ENCODE assay signal across 12 cellular contexts in genomic region chr17:42200702-42201101, GRCh38. TPM values are rescaled to one million over a fixed set of nuclear protein-coding genes. Genes with fewer than 3 reads are reported as not detected.
DNase-seq lines count a peak whose midpoint lies in the region; ATAC-seq and TF ChIP-seq lines count a peak whose summit lies in the region.
"Had no signal": no experiment of that assay in that cellular context is flagged by ENCODE, and none has a peak within 500 bp of the region (broad histone marks: within the 10 kb centered on the region; RNA-seq: fewer than 3 reads in every experiment).

No MANE protein-coding gene starts in this region.

- no peaks in the 10 kb centered on the region for H3K9me3 Mint-ChIP-seq in T-helper 1 cell treated with Interleukin-12 subunit alpha and Interleukin-12 subunit beta and Interleukin-4 antibody, amounts not matched to agents 30 μg/mL and 1 μg/mL, for 36 hours

- no peak for DNase-seq in T-helper 1 cell
- peak; percentile 33 for DNase-seq in dermis blood vessel endothelial cell
- DNase-seq in medulla oblongata (ENCODE audit: extremely low spot score): peak; percentile 48
- DNase-seq in suprapubic skin (ENCODE audit: low spot score in 2 of 2): no peak
- DNase-seq in HCEC 1CT: no peak
- DNase-seq in NCI-H1092 treated with DMSO at 0.1 percent for 48 hours (lab: John Stamatoyannopoulos, UW): no peak
- DNase-seq: activated effector memory CD4-positive, alpha-beta T cell treated with anti-CD3 and anti-CD28 coated beads, Interleukin-2, amount 50 U/mL, for 16 hours; NCI-H187; Peyer's patch had no signal

- WGBS in suprapubic skin: 79% methylated on average over 8 of the region's 9 CpGs

- peaks cover 61% of the 10 kb centered on the region for H3K36me3 ChIP-seq in suprapubic skin

- TF ChIP-seq POLR2A in suprapubic skin (IDR thresholded peaks at IDR 0.05): no peak

- no peak for ATAC-seq in GM21825 (IDR thresholded peaks at IDR 0.05; ENCODE audit: unreplicated experiment)

- no peaks in the 10 kb centered on the region for H3K4me1 ChIP-seq in suprapubic skin

- no peak for TF ChIP-seq EP300 in suprapubic skin (IDR thresholded peaks at IDR 0.05)

- H3K4me1 Mint-ChIP-seq in T-helper 1 cell treated with Interleukin-12 subunit alpha and Interleukin-12 subunit beta and Interleukin-4 antibody, amounts not matched to agents 30 μg/mL and 1 μg/mL, for 36 hours (ENCODE audit: low read depth): no peaks in the 10 kb centered on the region

- no peaks in the 10 kb centered on the region for H3K27me3 ChIP-seq in suprapubic skin
- H3K27me3 ChIP-seq: Peyer's patch had no signal

- H3K4me3 Mint-ChIP-seq in T-helper 1 cell treated with Interleukin-12 subunit alpha and Interleukin-12 subunit beta and Interleukin-4 antibody, amounts not matched to agents 30 μg/mL and 1 μg/mL, for 36 hours: no peak overlapping the region

- no peaks in the 10 kb centered on the region for H3K9me3 ChIP-seq in suprapubic skin
- H3K9me3 ChIP-seq: Peyer's patch had no signal

- no peaks in the 10 kb centered on the region for H3K27me3 Mint-ChIP-seq in T-helper 1 cell treated with Interleukin-12 subunit alpha and Interleukin-12 subunit beta and Interleukin-4 antibody, amounts not matched to agents 30 μg/mL and 1 μg/mL, for 36 hours (ENCODE audit: low read depth)

- peak overlapping the region; percentile 15 for H3K27ac Mint-ChIP-seq in T-helper 1 cell treated with Interleukin-12 subunit alpha and Interleukin-12 subunit beta and Interleukin-4 antibody, amounts not matched to agents 30 μg/mL and 1 μg/mL, for 36 hours

- H3K36me3 Mint-ChIP-seq in T-helper 1 cell treated with Interleukin-12 subunit alpha and Interleukin-12 subunit beta and Interleukin-4 antibody, amounts not matched to agents 30 μg/mL and 1 μg/mL, for 36 hours (ENCODE audit: low read depth): peaks cover 33% of the 10 kb centered on the region

- peak overlapping the region; percentile 20 for H3K27ac ChIP-seq in suprapubic skin

- TF ChIP-seq CTCF in suprapubic skin (IDR thresholded peaks at IDR 0.05): no peak

- H3K4me3 ChIP-seq in suprapubic skin: no peak overlapping the region
- H3K4me3 ChIP-seq: Peyer's patch had no signal

RNA-seq across cellular contexts. Expression of gene GHDC, which starts 6.4 kb away (rescaled TPM):
- total RNA-seq in dermis blood vessel endothelial cell (28.6 and 36.5 TPM in 2 replicates), suprapubic skin (10 to 100 TPM; 14.6 to 22.8 (median 18.7) TPM)

RNA-seq across cellular contexts. Expression of gene HCRT, which starts 15.4 kb away (rescaled TPM):
- not detected in 2 replicates for total RNA-seq in dermis blood vessel endothelial cell
- total RNA-seq in suprapubic skin: not detected
- total RNA-seq: Peyer's patch, urinary bladder had no signal

RNA-seq across cellular contexts. Expression of gene KCNH4, which starts 19.8 kb away (rescaled TPM):
- total RNA-seq in dermis blood vessel endothelial cell (under 0.01 and 0.05 TPM in 2 replicates), suprapubic skin (not detected)

RNA-seq across cellular contexts. Expression of gene RAB5C, which starts 45.9 kb away (rescaled TPM):
- total RNA-seq in dermis blood vessel endothelial cell (82.2 and 136 TPM in 2 replicates), suprapubic skin (100 to 1,000 TPM in 1 of 4 donors, 10 to 100 TPM in 3; 94.4 to 105 (median 96.8) TPM)

Comparison
In these comparisons a context has a peak if more than half of its experiments do, and no peak if none do; other contexts are left out.
1. DNase-seq: peak in dermis blood vessel endothelial cell (single experiment) and medulla oblongata (single experiment); none in T-helper 1 cell (0 of 5), suprapubic skin (0 of 2), HCEC 1CT (single experiment) and NCI-H1092 treated with DMSO at 0.1 percent for 48 hours (single experiment).